20 cellular contexts compared by ENCODE assay signal in genomic region chr10:132440791-132441565, GRCh38. TPM values are rescaled to one million over a fixed set of nuclear protein-coding genes. Genes with fewer than 3 reads are reported as not detected.
DNase-seq lines count a peak whose midpoint lies in the region; ATAC-seq and TF ChIP-seq lines count a peak whose summit lies in the region.
"Had no signal": no experiment of that assay in that cellular context is flagged by ENCODE, and none has a peak within 500 bp of the region (broad histone marks: within the 10 kb centered on the region; RNA-seq: fewer than 3 reads in every experiment).

No MANE protein-coding gene starts in this region.

- H3K9me3 ChIP-seq in stomach: no peaks in the 10 kb centered on the region
- H3K9me3 ChIP-seq: Peyer's patch, SJCRH30 had no signal

- H3K27me3 ChIP-seq in stomach: no peaks in the 10 kb centered on the region
- H3K27me3 ChIP-seq: Peyer's patch, SJCRH30 had no signal

- no peaks in the 10 kb centered on the region for H3K27me3 Mint-ChIP-seq in brain
- no peaks in the 10 kb centered on the region for H3K27me3 Mint-ChIP-seq in neural crest cell (ENCODE audit: low read depth)

- H3K36me3 Mint-ChIP-seq in brain (no peaks in the 10 kb centered on the region), neural crest cell (ENCODE audit: low read depth) (no peaks in the 10 kb centered on the region)
- H3K36me3 Mint-ChIP-seq: CD8-positive, alpha-beta T cell had no signal

- TF ChIP-seq EP300 in stomach (IDR thresholded peaks at IDR 0.05): no peak

- H3K4me3 Mint-ChIP-seq in brain (no peak overlapping the region), neural crest cell (no peak overlapping the region)
- H3K4me3 Mint-ChIP-seq: CD8-positive, alpha-beta T cell; GM23338 had no signal

- TF ChIP-seq CTCF in brain (conservative IDR thresholded peaks at IDR 0.05) (no peak), neural crest cell (conservative IDR thresholded peaks at IDR 0.05) (no peak), stomach (IDR thresholded peaks at IDR 0.05) (no peak)

- H3K36me3 ChIP-seq in stomach: no peaks in the 10 kb centered on the region
- H3K36me3 ChIP-seq: Peyer's patch, SJCRH30 had no signal

- H3K27ac ChIP-seq in stomach: no peak overlapping the region
- H3K27ac ChIP-seq: Peyer's patch, SJCRH30 had no signal

- peak; percentile 44 for DNase-seq in Right ventricle myocardium inferior (ENCODE audit: missing footprints)
- DNase-seq in left ventricle myocardium superior: no peak
- no peak for DNase-seq in neural crest cell (ENCODE audit: low read depth, low spot score)
- DNase-seq in KBM-7: no peak
- DNase-seq in NCI-H2171 treated with DMSO at 0.1 percent for 48 hours (lab: John Stamatoyannopoulos, UW): no peak
- no peak for DNase-seq in stomach
- DNase-seq: CD8-positive, alpha-beta T cell; DMS153; HCEC 1CT; KG1; NCI-H1105; NCI-H146; NCI-H2029 treated with DMSO at 0.1 percent for 48 hours; NCI-H345; NCI-H524; NCI-H774; SJCRH30 had no signal

- intact Hi-C loops in Right ventricle myocardium inferior (cut with DNase I) (no loop called here), left ventricle myocardium superior (cut with micrococcal nuclease) (no loop called here), stomach (cut with DNase I; ENCODE audit: low total_unique reads) (no loop called here)

- ATAC-seq in Right ventricle myocardium inferior (no peak), left ventricle myocardium superior (no peak)
- ATAC-seq: CD8-positive, alpha-beta T cell; GM23338 had no signal

- peaks cover 36% of the 10 kb centered on the region for H3K4me1 Mint-ChIP-seq in brain
- peaks cover 18% of the 10 kb centered on the region for H3K4me1 Mint-ChIP-seq in neural crest cell

- TF ChIP-seq POLR2A in stomach (IDR thresholded peaks at IDR 0.05): no peak

- peaks cover 0 to 5% (median 0%) of the 10 kb centered on the region in 5 experiments for H3K9me3 Mint-ChIP-seq in brain
- H3K9me3 Mint-ChIP-seq in neural crest cell: no peaks in the 10 kb centered on the region
- H3K9me3 Mint-ChIP-seq: CD8-positive, alpha-beta T cell; GM23338 had no signal

- 87 to 95% (median 91%) methylated on average over 23 to 25 of the region's 25 CpGs for WGBS in stomach, 5 donors

- peaks cover 0 to 10% (median 4%) of the 10 kb centered on the region in 4 donors for H3K4me1 ChIP-seq in stomach
- H3K4me1 ChIP-seq: Peyer's patch, SJCRH30 had no signal

- in situ Hi-C loops in KBM-7 (cut with MboI; ENCODE audit: low pct_unique_long_range_greater_than_20kb, low sequenced_read_pairs): no loop called here

- H3K27ac Mint-ChIP-seq in brain (peak overlapping the region in 3 of 5 experiments; percentile 92 to 95 (median 94)), neural crest cell (ENCODE audit: unreplicated experiment) (peak overlapping the region; percentile 35)
- H3K27ac Mint-ChIP-seq: CD8-positive, alpha-beta T cell; GM23338 had no signal

- no peak overlapping the region for H3K4me3 ChIP-seq in stomach
- H3K4me3 ChIP-seq: GM23338, Peyer's patch, SJCRH30 had no signal

RNA-seq across cellular contexts. Expression of gene PWWP2B, which starts 44.0 kb away (rescaled TPM):
- total RNA-seq in Right ventricle myocardium inferior (22.3 TPM), left ventricle myocardium superior (19.9 TPM), neural crest cell (14.2 and 15.3 TPM in 2 replicates), stomach (100 to 1,000 TPM in 1 of 5 donors, 10 to 100 TPM in 3, 1 to 10 TPM in 1; 8.5 to 167 (median 22.9) TPM)
- polyA plus RNA-seq in brain (ENCODE audit: insufficient read depth, low read depth, low replicate concordance) (16.0 TPM), stomach (10 to 100 TPM; 14.2 to 24.4 (median 22.7) TPM)
